In the genomic region with DNA sequence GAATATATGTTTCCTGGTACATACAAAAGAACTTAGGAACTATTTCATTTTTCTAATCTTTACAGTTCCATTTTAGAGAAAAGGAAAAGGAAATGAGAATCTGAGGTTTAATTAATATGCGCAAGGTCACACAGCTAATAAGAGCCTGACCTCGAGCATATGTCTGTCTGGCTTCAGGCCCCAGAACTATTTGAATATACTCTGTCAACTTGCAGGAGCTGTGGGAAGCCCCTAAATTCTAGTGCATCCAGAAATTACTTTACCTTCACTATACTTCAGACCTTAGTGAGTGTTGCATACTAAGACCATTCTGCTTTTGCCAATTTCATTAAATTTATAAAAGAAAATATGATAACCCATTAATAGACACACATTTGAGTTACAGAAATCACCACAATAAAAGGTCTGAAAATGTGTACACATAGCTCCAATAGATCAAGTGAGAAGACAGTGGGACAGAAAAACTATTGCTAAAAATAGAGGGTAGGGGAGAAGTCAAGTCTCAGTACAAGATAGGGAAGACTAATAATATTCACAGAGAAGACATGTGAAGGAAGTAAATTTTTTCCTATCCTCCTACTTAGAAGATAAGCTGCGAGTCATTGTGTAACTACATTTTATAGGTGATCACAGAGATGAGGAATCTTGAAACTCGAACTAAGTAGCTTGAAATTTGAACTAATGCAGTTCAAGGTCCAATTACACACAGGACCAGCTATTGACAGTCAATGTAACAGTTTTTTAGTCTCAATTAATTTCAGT, we compare ENCODE assay signal across 8 cellular contexts. TPM values are rescaled to one million over a fixed set of nuclear protein-coding genes. Genes with fewer than 3 reads are reported as not detected.
A peak's percentile ranks its signal among the peaks of the same experiment; 100 is the strongest.
DNase-seq lines count a peak whose midpoint lies in the region; ATAC-seq and TF ChIP-seq lines count a peak whose summit lies in the region.

No MANE protein-coding gene starts in this region.

- H3K27ac ChIP-seq in brain microvascular endothelial cell = no peak overlapping the region
- H3K27ac ChIP-seq in psoas muscle = no peak overlapping the region
- H3K27ac ChIP-seq in left lung = no peak overlapping the region

- no peaks in the 10 kb centered on the region for H3K27me3 ChIP-seq in brain microvascular endothelial cell (replicated peaks)
- no peaks in the 10 kb centered on the region for H3K27me3 ChIP-seq in psoas muscle (ENCODE audit: insufficient read depth in 3 of 3, low read length in 2 of 3)
- H3K27me3 ChIP-seq in left lung = no peaks in the 10 kb centered on the region

- DNase-seq in EH (ENCODE audit: low read depth) (peak; percentile 84), GM20000 (ENCODE audit: low spot score) (peak; percentile 16), brain microvascular endothelial cell (peak; percentile 9), iPS-NIHi11 (ENCODE audit: low spot score) (no peak), psoas muscle (no peak), dermis blood vessel endothelial cell (no peak), left lung (no peak)

- intact Hi-C loops in psoas muscle (cut with DNase I) = no loop called here
- intact Hi-C loops in left lung (cut with DNase I) = no loop called here

- H3K4me3 ChIP-seq in brain microvascular endothelial cell (ENCODE audit: low read depth, low read length) (no peak overlapping the region), psoas muscle (no peak overlapping the region), left lung (no peak overlapping the region)

- H3K4me1 ChIP-seq in psoas muscle (no peaks in the 10 kb centered on the region), left lung (no peaks in the 10 kb centered on the region)

- in situ Hi-C loops in brain microvascular endothelial cell (cut with HindIII; ENCODE audit: low pct_ligation_motif_present, low sequenced_read_pairs) = no loop called here

- 55 to 61% (median 58%) methylated on average over 4 of the region's 4 CpGs for WGBS in psoas muscle, 3 donors

- H3K36me3 ChIP-seq in brain microvascular endothelial cell (replicated peaks) = no peaks in the 10 kb centered on the region
- no peaks in the 10 kb centered on the region for H3K36me3 ChIP-seq in psoas muscle (ENCODE audit: insufficient read depth in 1 of 2, low read depth in 1 of 2)
- no peaks in the 10 kb centered on the region for H3K36me3 ChIP-seq in left lung

- ATAC-seq in HG03469 (IDR thresholded peaks at IDR 0.05; ENCODE audit: unreplicated experiment) = peak; percentile 91
- no peak for ATAC-seq in psoas muscle
- ATAC-seq in left lung = no peak

- no peaks in the 10 kb centered on the region for H3K9me3 ChIP-seq in psoas muscle
- no peaks in the 10 kb centered on the region for H3K9me3 ChIP-seq in left lung

- TF ChIP-seq CTCF in GM20000 (IDR thresholded peaks at IDR 0.05; ENCODE audit: extremely low read depth, missing control alignments) (no peak), brain microvascular endothelial cell (IDR thresholded peaks at IDR 0.05; ENCODE audit: low read depth, low read length, missing control alignments) (no peak), psoas muscle (IDR thresholded peaks at IDR 0.05) (no peak), left lung (IDR thresholded peaks at IDR 0.05) (no peak)

RNA-seq across cellular contexts. Expression of gene RGS13, which starts 3.8 kb away (rescaled TPM):
- total RNA-seq in psoas muscle (under 1 TPM in 3 of 4 donors, not detected in 1; 0.11 to 0.25 (median 0.20) TPM), dermis blood vessel endothelial cell (not detected in 2 replicates), left lung (1 to 10 TPM in 1 of 2 donors, under 1 TPM in 1; 0.81 to 1.4 TPM)
- under 1 TPM in 2 of 3 donors, not detected in 1; 0.03 to 0.04 TPM for polyA plus RNA-seq in psoas muscle

Comparison
In these comparisons a context has a peak if more than half of its experiments do, and no peak if none do; other contexts are left out.
1. DNase-seq: peak in EH (single experiment), GM20000 (single experiment) and brain microvascular endothelial cell (single experiment); none in iPS-NIHi11 (single experiment), psoas muscle (0 of 2), dermis blood vessel endothelial cell (single experiment) and left lung (0 of 2).